ENCODE assay signal across 9 cellular contexts in genomic region chr17:8159459-8160223, GRCh38. TPM values are rescaled to one million over a fixed set of nuclear protein-coding genes. Genes with fewer than 3 reads are reported as not detected.
DNase-seq lines count a peak whose midpoint lies in the region; ATAC-seq and TF ChIP-seq lines count a peak whose summit lies in the region.
"Had no signal": no experiment of that assay in that cellular context is flagged by ENCODE, and none has a peak within 500 bp of the region (broad histone marks: within the 10 kb centered on the region; RNA-seq: fewer than 3 reads in every experiment).

No MANE protein-coding gene starts in this region.

- H3K4me1 Mint-ChIP-seq in activated CD4-positive, alpha-beta memory T cell treated with anti-CD3 and anti-CD28 coated beads, Interleukin-2, amount 10 ng/mL, durations not matched to agents 7 days and 5 days, result peaks cover 54% of the 10 kb centered on the region
- H3K4me1 Mint-ChIP-seq in stimulated activated naive CD8-positive, alpha-beta T cell treated with anti-CD3 and anti-CD28 coated beads, Interleukin-15, amount 100 ng/mL, for 72 hours, result peaks cover 56% of the 10 kb centered on the region

- intact Hi-C loops in left ventricle myocardium inferior (cut with micrococcal nuclease), result no loop called here

- peaks cover 34% of the 10 kb centered on the region for H3K36me3 Mint-ChIP-seq in activated CD4-positive, alpha-beta memory T cell treated with anti-CD3 and anti-CD28 coated beads, Interleukin-2, amount 10 ng/mL, durations not matched to agents 7 days and 5 days (ENCODE audit: low read depth)

- peak overlapping the region; percentile 67 for H3K27ac Mint-ChIP-seq in activated CD4-positive, alpha-beta memory T cell treated with anti-CD3 and anti-CD28 coated beads, Interleukin-2, amount 10 ng/mL, durations not matched to agents 7 days and 5 days
- H3K27ac Mint-ChIP-seq in stimulated activated naive CD8-positive, alpha-beta T cell treated with anti-CD3 and anti-CD28 coated beads, Interleukin-15, amount 100 ng/mL, for 72 hours, result peak overlapping the region in 1 of 2 donors; percentile 88

- no peaks in the 10 kb centered on the region for H3K9me3 Mint-ChIP-seq in activated CD4-positive, alpha-beta memory T cell treated with anti-CD3 and anti-CD28 coated beads, Interleukin-2, amount 10 ng/mL, durations not matched to agents 7 days and 5 days
- no peaks in the 10 kb centered on the region for H3K9me3 Mint-ChIP-seq in stimulated activated naive CD8-positive, alpha-beta T cell treated with anti-CD3 and anti-CD28 coated beads, Interleukin-15, amount 100 ng/mL, for 72 hours

- no peaks in the 10 kb centered on the region for H3K27me3 Mint-ChIP-seq in activated CD4-positive, alpha-beta memory T cell treated with anti-CD3 and anti-CD28 coated beads, Interleukin-2, amount 10 ng/mL, durations not matched to agents 7 days and 5 days
- H3K27me3 Mint-ChIP-seq in stimulated activated naive CD8-positive, alpha-beta T cell treated with anti-CD3 and anti-CD28 coated beads, Interleukin-15, amount 100 ng/mL, for 72 hours, result no peaks in the 10 kb centered on the region

- H3K4me1 ChIP-seq in left ventricle myocardium inferior, result peaks cover 85% of the 10 kb centered on the region

- CTCF ChIA-PET in activated CD4-positive, alpha-beta memory T cell treated with anti-CD3 and anti-CD28 coated beads, Interleukin-2, amount 10 ng/mL, durations not matched to agents 7 days and 5 days (lab: Charles Lee), result interaction anchor here (1.5 to 7.0 kb wide), 7 partner anchors 7 to 136 kb away, joined by 3 to 44 read pairs (median 6); partner anchors contain the start of genes ALOXE3, PER1, SLC25A35 and TMEM107

- no peak overlapping the region for H3K4me3 ChIP-seq in left ventricle myocardium inferior
- H3K4me3 ChIP-seq: pancreas had no signal

- ATAC-seq in stimulated activated naive CD8-positive, alpha-beta T cell treated with anti-CD3 and anti-CD28 coated beads, Interleukin-15, amount 100 ng/mL, for 72 hours, result no peak

- POLR2A ChIA-PET in activated CD4-positive, alpha-beta memory T cell treated with anti-CD3 and anti-CD28 coated beads, Interleukin-2, amount 10 ng/mL, durations not matched to agents 7 days and 5 days (lab: Charles Lee), result interaction anchor here (1.1 to 16.5 kb wide), 5 partner anchors 15 to 85 kb away, joined by 3 to 653 read pairs (median 14); partner anchors contain the start of genes HES7 and TMEM107

- no peaks in the 10 kb centered on the region for H3K9me3 ChIP-seq in left ventricle myocardium inferior (replicated peaks)
- H3K9me3 ChIP-seq: pancreas had no signal

- DNase-seq in activated CD4-positive, alpha-beta memory T cell treated with anti-CD3 and anti-CD28 coated beads, Interleukin-2, amount 10 ng/mL, durations not matched to agents 7 days and 5 days, result no peak
- DNase-seq in left ventricle myocardium inferior, result peak; percentile 1
- no peak for DNase-seq in stimulated activated naive CD8-positive, alpha-beta T cell treated with anti-CD3 and anti-CD28 coated beads, Interleukin-15, amount 100 ng/mL, for 72 hours
- DNase-seq in HCEC 1CT, result no peak
- no peak for DNase-seq in COLO668 (lab: John Stamatoyannopoulos, UW; ENCODE audit: unreplicated experiment)
- DNase-seq in NCI-H69 (lab: John Stamatoyannopoulos, UW), result no peak
- no peak for DNase-seq in stimulated activated naive CD4-positive, alpha-beta T cell (lab: John Stamatoyannopoulos, UW)

- H3K4me3 Mint-ChIP-seq in activated CD4-positive, alpha-beta memory T cell treated with anti-CD3 and anti-CD28 coated beads, Interleukin-2, amount 10 ng/mL, durations not matched to agents 7 days and 5 days, result no peak overlapping the region
- H3K4me3 Mint-ChIP-seq in stimulated activated naive CD8-positive, alpha-beta T cell treated with anti-CD3 and anti-CD28 coated beads, Interleukin-15, amount 100 ng/mL, for 72 hours, result peak overlapping the region; percentile 51 to 64

- H3K36me3 ChIP-seq in left ventricle myocardium inferior, result peaks cover 24% of the 10 kb centered on the region
- H3K36me3 ChIP-seq: pancreas had no signal

- H3K27ac ChIP-seq in left ventricle myocardium inferior (replicated peaks), result peak overlapping the region; percentile 100

- TF ChIP-seq CTCF in GM12873 (IDR thresholded peaks at IDR 0.05; ENCODE audit: insufficient read depth, low read depth, low read length, missing control alignments) (peak; percentile 1), left ventricle myocardium inferior (IDR thresholded peaks at IDR 0.05; ENCODE audit: borderline replicate concordance) (no peak)

- no peaks in the 10 kb centered on the region for H3K27me3 ChIP-seq in left ventricle myocardium inferior (ENCODE audit: low read depth)
- H3K27me3 ChIP-seq: pancreas had no signal

RNA-seq across cellular contexts. Expression of gene VAMP2, which starts 3.1 kb away (rescaled TPM):
- 10 to 100 TPM; 75.2 to 79.1 TPM for total RNA-seq in activated CD4-positive, alpha-beta memory T cell treated with anti-CD3 and anti-CD28 coated beads, Interleukin-2, amount 10 ng/mL, durations not matched to agents 7 days and 5 days
- total RNA-seq in left ventricle myocardium inferior, result 59.6 TPM

RNA-seq across cellular contexts. Expression of gene PER1, which starts 7.4 kb away (rescaled TPM):
- 10 to 100 TPM; 53.5 to 56.6 TPM for total RNA-seq in activated CD4-positive, alpha-beta memory T cell treated with anti-CD3 and anti-CD28 coated beads, Interleukin-2, amount 10 ng/mL, durations not matched to agents 7 days and 5 days
- total RNA-seq in left ventricle myocardium inferior, result 109 TPM

RNA-seq across cellular contexts. Expression of gene TMEM107, which starts 16.5 kb away (rescaled TPM):
- 10 to 100 TPM; 49.7 to 53.9 TPM for total RNA-seq in activated CD4-positive, alpha-beta memory T cell treated with anti-CD3 and anti-CD28 coated beads, Interleukin-2, amount 10 ng/mL, durations not matched to agents 7 days and 5 days
- 7.9 TPM for total RNA-seq in left ventricle myocardium inferior

RNA-seq across cellular contexts. Expression of gene BORCS6, which starts 30.3 kb away (rescaled TPM):
- total RNA-seq in activated CD4-positive, alpha-beta memory T cell treated with anti-CD3 and anti-CD28 coated beads, Interleukin-2, amount 10 ng/mL, durations not matched to agents 7 days and 5 days, result 10 to 100 TPM; 16.3 to 17.0 TPM
- total RNA-seq in left ventricle myocardium inferior, result 8.4 TPM

RNA-seq across cellular contexts. Expression of gene HES7, which starts 35.7 kb away (rescaled TPM):
- 1 to 10 TPM; 1.4 to 1.5 TPM for total RNA-seq in activated CD4-positive, alpha-beta memory T cell treated with anti-CD3 and anti-CD28 coated beads, Interleukin-2, amount 10 ng/mL, durations not matched to agents 7 days and 5 days
- not detected for total RNA-seq in left ventricle myocardium inferior
- total RNA-seq: pancreas had no signal
